In genomic region chr1:194194724-194195123, GRCh38 we compare ENCODE assay signal across 22 cellular contexts.
DNase-seq lines count a peak whose midpoint lies in the region; FAIRE-seq and TF ChIP-seq lines count a peak whose summit lies in the region.
"Had no signal": no experiment of that assay in that cellular context is flagged by ENCODE, and none has a peak within 500 bp of the region (broad histone marks: within the 10 kb centered on the region; RNA-seq: fewer than 3 reads in every experiment).

No MANE protein-coding gene starts in this region.

- in situ Hi-C loops in Caki2 (cut with HindIII; ENCODE audit: low pct_unique_long_range_greater_than_20kb, low sequenced_read_pairs), result no loop called here

- H3K27me3 ChIP-seq in vagina (no peaks in the 10 kb centered on the region), dorsolateral prefrontal cortex (no peaks in the 10 kb centered on the region)

- H3K9me3 ChIP-seq in vagina, result no peaks in the 10 kb centered on the region
- H3K9me3 ChIP-seq: A549 had no signal

- no peaks in the 10 kb centered on the region for H3K27me3 Mint-ChIP-seq in CD14-positive monocyte (ENCODE audit: low read depth in 3 of 3)
- H3K27me3 Mint-ChIP-seq: B cell, T-helper 17 cell had no signal

- no peaks in the 10 kb centered on the region for H3K36me3 Mint-ChIP-seq in CD14-positive monocyte

- intact Hi-C loops in CD14-positive monocyte (cut with micrococcal nuclease), result no loop called here
- intact Hi-C loops in vagina (cut with DNase I), result no loop called here
- intact Hi-C loops in dorsolateral prefrontal cortex (cut with DNase I), result no loop called here

- H3K27ac ChIP-seq in vagina (no peak overlapping the region), dorsolateral prefrontal cortex (no peak overlapping the region)
- H3K27ac ChIP-seq: A549 had no signal

- H3K36me3 ChIP-seq in vagina, result no peaks in the 10 kb centered on the region

- H3K4me3 ChIP-seq in vagina (no peak overlapping the region), dorsolateral prefrontal cortex (no peak overlapping the region)
- H3K4me3 ChIP-seq: A549 had no signal

- no peaks in the 10 kb centered on the region for H3K4me1 Mint-ChIP-seq in CD14-positive monocyte
- H3K4me1 Mint-ChIP-seq: B cell, T-helper 17 cell had no signal

- peaks cover 2 to 9% (median 3%) of the 10 kb centered on the region in 7 donors for H3K9me3 Mint-ChIP-seq in CD14-positive monocyte

- no peak overlapping the region for H3K27ac Mint-ChIP-seq in CD14-positive monocyte
- H3K27ac Mint-ChIP-seq: B cell, T-helper 17 cell had no signal

- no peaks in the 10 kb centered on the region for H3K4me1 ChIP-seq in vagina
- H3K4me1 ChIP-seq: A549 had no signal

- no peak overlapping the region for H3K4me3 Mint-ChIP-seq in CD14-positive monocyte
- H3K4me3 Mint-ChIP-seq: B cell, T-helper 17 cell had no signal

- no peak for TF ChIP-seq CTCF in CD14-positive monocyte (IDR thresholded peaks at IDR 0.05)
- no peak for TF ChIP-seq CTCF in vagina (IDR thresholded peaks at IDR 0.05)
- TF ChIP-seq CTCF in dorsolateral prefrontal cortex (IDR thresholded peaks at IDR 0.05 in 54 of 56, conservative IDR thresholded peaks at IDR 0.05 in 2 of 56; ENCODE audit: low read depth in 1 of 56, partially characterized antibody in 56 of 56), result no peak

- TF ChIP-seq POLR2A in vagina (IDR thresholded peaks at IDR 0.05), result no peak

- DNase-seq in Caki2 (ENCODE audit: low read depth) (peak; percentile 41), HT1080 (ENCODE audit: low read depth) (peak; percentile 35), RCC 7860 (ENCODE audit: low spot score) (peak; percentile 67), kidney tubule cell (ENCODE audit: low spot score) (peak; percentile 61), CD14-positive monocyte (ENCODE audit: low spot score) (no peak), vagina (ENCODE audit: extremely low spot score in 2 of 2) (no peak), dorsolateral prefrontal cortex (no peak)
- DNase-seq: DMS79 treated with DMSO at 0.1 percent for 48 hours, NCI-H1105, NCI-H2029 treated with DMSO at 0.1 percent for 48 hours, NCI-H226, NCI-H510A treated with DMSO at 0.1 percent for 48 hours, NCI-H774, OCI-M1, SHP77, T-helper 17 cell had no signal

- peak; percentile 70 for FAIRE-seq in RCC 7860 (lab: Jason Lieb, UNC)
- FAIRE-seq: A549, G401.6, GM18507, GM19239, H1 had no signal

Comparison
In these comparisons a context has a peak if more than half of its experiments do, and no peak if none do; other contexts are left out.
1. DNase-seq: peak in Caki2 (single experiment), HT1080 (single experiment), RCC 7860 (single experiment) and kidney tubule cell (single experiment); none in CD14-positive monocyte (single experiment), vagina (0 of 2) and dorsolateral prefrontal cortex (0 of 10).